ENCODE assay signal across 1 cellular context in the genomic region with DNA sequence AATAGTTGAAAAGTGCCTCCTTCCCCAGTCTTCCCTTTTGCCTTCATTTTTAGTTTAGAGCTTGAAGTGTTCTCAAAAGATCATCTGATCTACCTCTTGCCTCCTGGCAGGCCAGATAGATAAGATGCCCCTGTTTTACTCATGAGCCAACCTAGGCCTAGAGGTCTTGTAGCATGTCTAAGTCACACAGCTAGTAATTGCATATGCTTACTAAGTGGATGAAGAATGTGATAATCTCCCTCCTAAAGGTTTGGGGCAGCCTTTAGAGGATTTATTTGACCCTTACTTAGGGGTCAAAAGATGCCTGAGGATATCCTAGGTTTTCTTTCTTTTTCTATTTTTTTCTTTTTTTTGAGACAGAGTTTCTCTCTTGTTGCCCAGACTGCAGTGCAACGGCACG.
TF ChIP-seq lines count a peak whose summit lies in the region.

No MANE protein-coding gene starts in this region.

TF ChIP-seq in HCT116, 20 proteins besides CTCF, POLR2A, EP300 and RAD21 (continued from another document):
- TF ChIP-seq, protein P1, sequence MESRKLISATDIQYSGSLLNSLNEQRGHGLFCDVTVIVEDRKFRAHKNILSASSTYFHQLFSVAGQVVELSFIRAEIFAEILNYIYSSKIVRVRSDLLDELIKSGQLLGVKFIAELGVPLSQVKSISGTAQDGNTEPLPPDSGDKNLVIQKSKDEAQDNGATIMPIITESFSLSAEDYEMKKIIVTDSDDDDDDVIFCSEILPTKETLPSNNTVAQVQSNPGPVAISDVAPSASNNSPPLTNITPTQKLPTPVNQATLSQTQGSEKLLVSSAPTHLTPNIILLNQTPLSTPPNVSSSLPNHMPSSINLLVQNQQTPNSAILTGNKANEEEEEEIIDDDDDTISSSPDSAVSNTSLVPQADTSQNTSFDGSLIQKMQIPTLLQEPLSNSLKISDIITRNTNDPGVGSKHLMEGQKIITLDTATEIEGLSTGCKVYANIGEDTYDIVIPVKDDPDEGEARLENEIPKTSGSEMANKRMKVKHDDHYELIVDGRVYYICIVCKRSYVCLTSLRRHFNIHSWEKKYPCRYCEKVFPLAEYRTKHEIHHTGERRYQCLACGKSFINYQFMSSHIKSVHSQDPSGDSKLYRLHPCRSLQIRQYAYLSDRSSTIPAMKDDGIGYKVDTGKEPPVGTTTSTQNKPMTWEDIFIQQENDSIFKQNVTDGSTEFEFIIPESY (IDR thresholded peaks at IDR 0.05; ENCODE audit: extremely low read depth, insufficient replicate concordance, low read length): no peak
- TF ChIP-seq TCF7L2 (IDR thresholded peaks at IDR 0.05; ENCODE audit: borderline replicate concordance, extremely low read depth, insufficient read depth, insufficient read length) (no peak), SRF (IDR thresholded peaks at IDR 0.05; ENCODE audit: low read depth) (no peak), FOSL1 (IDR thresholded peaks at IDR 0.05; ENCODE audit: low read depth) (no peak), ZNF274 (IDR thresholded peaks at IDR 0.05; ENCODE audit: low read depth, low read length) (no peak), YY1 (IDR thresholded peaks at IDR 0.05; ENCODE audit: extremely low read depth, insufficient replicate concordance, low read depth, low read length) (no peak), SIN3A (IDR thresholded peaks at IDR 0.05; ENCODE audit: low read depth) (no peak)
- TF ChIP-seq, protein P2, sequence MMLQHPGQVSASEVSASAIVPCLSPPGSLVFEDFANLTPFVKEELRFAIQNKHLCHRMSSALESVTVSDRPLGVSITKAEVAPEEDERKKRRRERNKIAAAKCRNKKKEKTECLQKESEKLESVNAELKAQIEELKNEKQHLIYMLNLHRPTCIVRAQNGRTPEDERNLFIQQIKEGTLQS (IDR thresholded peaks at IDR 0.05): no peak
TF ChIP-seq in HCT116: peak in this region for 0.
